In genomic region chr9:87105-87504, GRCh38 we compare ENCODE assay signal across 5 cellular contexts. TPM values are rescaled to one million over a fixed set of nuclear protein-coding genes. Genes with fewer than 3 reads are reported as not detected.
"Had no signal": no experiment of that assay in that cellular context is flagged by ENCODE, and none has a peak within 500 bp of the region (broad histone marks: within the 10 kb centered on the region; RNA-seq: fewer than 3 reads in every experiment).

No MANE protein-coding gene starts in this region.

RNA-seq across cellular contexts. Expression of gene FOXD4, which starts 31.1 kb away (rescaled TPM):
- total RNA-seq: suprapubic skin, tibial nerve, ureter, urinary bladder, vagina had no signal
